ENCODE assay signal across 14 cellular contexts in genomic region chr6:54191460-54191859, GRCh38.
A peak's percentile ranks its signal among the peaks of the same experiment; 100 is the strongest.
DNase-seq lines count a peak whose midpoint lies in the region; ATAC-seq and TF ChIP-seq lines count a peak whose summit lies in the region.
"Had no signal": no experiment of that assay in that cellular context is flagged by ENCODE, and none has a peak within 500 bp of the region (broad histone marks: within the 10 kb centered on the region; RNA-seq: fewer than 3 reads in every experiment).

No MANE protein-coding gene starts in this region.

- TF ChIP-seq CTCF in brain microvascular endothelial cell (IDR thresholded peaks at IDR 0.05; ENCODE audit: low read depth, low read length, missing control alignments) (no peak), GM23338 (conservative IDR thresholded peaks at IDR 0.05; ENCODE audit: low read depth in 2 of 2) (no peak)

- H3K36me3 ChIP-seq in GM23248 (ENCODE audit: low read depth) = no peaks in the 10 kb centered on the region
- no peaks in the 10 kb centered on the region for H3K36me3 ChIP-seq in brain microvascular endothelial cell (replicated peaks)
- H3K36me3 ChIP-seq in mesenchymal stem cell (ENCODE audit: control insufficient read depth in 1 of 2, insufficient read depth in 2 of 2, low read depth in 1 of 2, low read length in 2 of 2) = no peaks in the 10 kb centered on the region
- no peaks in the 10 kb centered on the region for H3K36me3 ChIP-seq in GM23338 (ENCODE audit: insufficient read depth)

- no peak overlapping the region for H4K8ac ChIP-seq in mesenchymal stem cell (ENCODE audit: low read length)

- H3F3A ChIP-seq in GM23248 (ENCODE audit: insufficient read depth) (no peaks in the 10 kb centered on the region), GM23338 (replicated peaks; ENCODE audit: low read depth) (no peaks in the 10 kb centered on the region)

- H3K27ac ChIP-seq in GM23248 (no peak overlapping the region), brain microvascular endothelial cell (no peak overlapping the region), mesenchymal stem cell (ENCODE audit: low read length, poor library complexity, severe bottlenecking) (no peak overlapping the region), GM23338 (ENCODE audit: low read depth) (no peak overlapping the region)
- H3K27ac ChIP-seq: left ventricle myocardium inferior had no signal

- H4K91ac ChIP-seq in mesenchymal stem cell (ENCODE audit: low read length) = no peak overlapping the region

- no peak overlapping the region for H3K23ac ChIP-seq in mesenchymal stem cell (ENCODE audit: low read length in 2 of 2)

- no peak overlapping the region for H3K4ac ChIP-seq in mesenchymal stem cell (ENCODE audit: low read depth in 1 of 2, low read length in 2 of 2)

- H2BK5ac ChIP-seq in mesenchymal stem cell (ENCODE audit: low read depth, low read length, poor library complexity, severe bottlenecking) = no peak overlapping the region

- H3K9ac ChIP-seq in GM23248 = no peak overlapping the region
- peak overlapping the region; percentile 60 for H3K9ac ChIP-seq in mesenchymal stem cell (ENCODE audit: low read length)

- H3K9me3 ChIP-seq in GM23248 (ENCODE audit: low read depth) = no peaks in the 10 kb centered on the region
- no peaks in the 10 kb centered on the region for H3K9me3 ChIP-seq in mesenchymal stem cell (ENCODE audit: control insufficient read depth, low read length)
- H3K9me3 ChIP-seq: left ventricle myocardium inferior had no signal

- H2AFZ ChIP-seq in GM23248 (no peak overlapping the region), mesenchymal stem cell (ENCODE audit: low read depth, low read length) (no peak overlapping the region), GM23338 (no peak overlapping the region)

- H3K4me1 ChIP-seq in GM23248 (ENCODE audit: insufficient read depth) = 0 out of 2 replicates have a peak, but pooled peaks cover 3% of the 10 kb centered on the region
- H3K4me1 ChIP-seq in mesenchymal stem cell (ENCODE audit: control insufficient read depth, insufficient read depth, low read depth, low read length) = no peaks in the 10 kb centered on the region
- peaks cover 11% of the 10 kb centered on the region; the same call in 1 of the 2 replicates for H3K4me1 ChIP-seq in GM23338 (ENCODE audit: insufficient read depth)

- H3K4me2 ChIP-seq in GM23248 (ENCODE audit: unreplicated experiment) = no peak overlapping the region
- no peak overlapping the region for H3K4me2 ChIP-seq in mesenchymal stem cell (ENCODE audit: low read length, poor library complexity, severe bottlenecking)
- H3K4me2 ChIP-seq in GM23338 = no peak overlapping the region

- no peaks in the 10 kb centered on the region for H3K79me1 ChIP-seq in mesenchymal stem cell (replicated peaks; ENCODE audit: low read length, poor library complexity, severe bottlenecking)

- in situ Hi-C loops in GM23248 (cut with MboI) (no loop called here), brain microvascular endothelial cell (cut with HindIII; ENCODE audit: low pct_ligation_motif_present, low sequenced_read_pairs) (no loop called here)

- H2AK5ac ChIP-seq in mesenchymal stem cell (ENCODE audit: low read length, severe bottlenecking) = no peak overlapping the region

- ATAC-seq in HG03521 (IDR thresholded peaks at IDR 0.05; ENCODE audit: unreplicated experiment) (no peak), GM19467 (IDR thresholded peaks at IDR 0.05; ENCODE audit: unreplicated experiment) (no peak), GM23338 (no peak)
- ATAC-seq: activated CD4-positive, CD25-positive, alpha-beta regulatory T cell treated with anti-CD3 and anti-CD28 coated beads, Interleukin-2, amount 50 U/mL, for 24 hours had no signal

- no peak overlapping the region for H3K27ac Mint-ChIP-seq in GM23338
- H3K27ac Mint-ChIP-seq: H9 had no signal

- H3K18ac ChIP-seq in mesenchymal stem cell (ENCODE audit: low read depth in 1 of 2, low read length in 2 of 2) = no peak overlapping the region

- WGBS in GM23248 (ENCODE audit: low coverage in 1 of 2, low lambda C conversion rate in 2 of 2, missing lambda C conversion rate in 2 of 2), 2 experiments = 59 to 62% methylated on average over 2 of the region's 2 CpGs
- WGBS in mesenchymal stem cell = 93% methylated on average over 2 of the region's 2 CpGs

- H3K4me3 ChIP-seq in GM23248 (no peak overlapping the region), brain microvascular endothelial cell (ENCODE audit: low read depth, low read length) (no peak overlapping the region), mesenchymal stem cell (ENCODE audit: insufficient read depth in 1 of 2, low read depth in 1 of 2, low read length in 2 of 2) (no peak overlapping the region), GM23338 (no peak overlapping the region)
- H3K4me3 ChIP-seq: left ventricle myocardium inferior had no signal

- no peaks in the 10 kb centered on the region for H3K27me3 Mint-ChIP-seq in GM23338 (ENCODE audit: insufficient read depth, low read depth, poor library complexity)

- peaks cover 15% of the 10 kb centered on the region for H3K4me1 Mint-ChIP-seq in GM23338

- no peak overlapping the region for H2BK12ac ChIP-seq in mesenchymal stem cell (ENCODE audit: low read length in 2 of 2)

- H3K4me3 Mint-ChIP-seq in GM23338 = no peak overlapping the region
- H3K4me3 Mint-ChIP-seq: H9 had no signal

- H3K9me3 Mint-ChIP-seq in GM23338 = no peaks in the 10 kb centered on the region
- H3K9me3 Mint-ChIP-seq: H9 had no signal

- H3K27me3 ChIP-seq in GM23248 (replicated peaks; ENCODE audit: insufficient read depth) (no peaks in the 10 kb centered on the region), brain microvascular endothelial cell (replicated peaks) (no peaks in the 10 kb centered on the region), mesenchymal stem cell (ENCODE audit: control insufficient read depth in 1 of 2, insufficient read depth in 1 of 2, low read length in 2 of 2) (no peaks in the 10 kb centered on the region), GM23338 (ENCODE audit: insufficient read depth) (no peaks in the 10 kb centered on the region)

- H3K79me2 ChIP-seq in GM23248 (ENCODE audit: insufficient read depth) = no peaks in the 10 kb centered on the region
- no peaks in the 10 kb centered on the region for H3K79me2 ChIP-seq in GM23338 (replicated peaks; ENCODE audit: insufficient read depth)

- peak; percentile 32 for DNase-seq in GM23248
- peak; percentile 37 for DNase-seq in NCI-H226
- DNase-seq in brain microvascular endothelial cell = peak; percentile 68
- peak; percentile 71 for DNase-seq in mesenchymal stem cell
- DNase-seq in effector CD8-positive, alpha-beta T cell (lab: John Stamatoyannopoulos, UW) = no peak
- no peak for DNase-seq in GM23338 (ENCODE audit: low spot score)
- DNase-seq: central memory CD4-positive, alpha-beta T cell; H9; left ventricle myocardium inferior; NCI-H187 treated with DMSO at 0.1 percent for 48 hours; stimulated activated CD4-positive, alpha-beta T cell treated with anti-CD3 and anti-CD28 coated beads, Interleukin-4, amount 100 ng/mL, for 4 hours had no signal

- H2BK120ac ChIP-seq in mesenchymal stem cell (ENCODE audit: low read depth, low read length) = no peak overlapping the region

- H2BK15ac ChIP-seq in mesenchymal stem cell (ENCODE audit: low read depth, poor library complexity, severe bottlenecking) = no peak overlapping the region

- H3K14ac ChIP-seq in mesenchymal stem cell (ENCODE audit: low read length in 2 of 2) = no peak overlapping the region

- H4K20me1 ChIP-seq in GM23248 (ENCODE audit: insufficient read depth) (no peaks in the 10 kb centered on the region), GM23338 (replicated peaks; ENCODE audit: insufficient read depth) (no peaks in the 10 kb centered on the region)

- no peaks in the 10 kb centered on the region for H3K9me2 ChIP-seq in GM23248 (ENCODE audit: insufficient read depth)
- no peaks in the 10 kb centered on the region for H3K9me2 ChIP-seq in GM23338 (ENCODE audit: insufficient read depth)

- H3K36me3 Mint-ChIP-seq in GM23338 (ENCODE audit: low read depth) = no peaks in the 10 kb centered on the region

TF ChIP-seq in GM23338, 12 proteins besides CTCF, POLR2A, EP300 and RAD21:
- TF ChIP-seq EZH2phosphoT487 (IDR thresholded peaks at IDR 0.05; ENCODE audit: unreplicated experiment) = no peak
- TF ChIP-seq ZNF331 (CRISPR knock-in tag; IDR thresholded peaks at IDR 0.05; ENCODE audit: low read depth) = no peak
- TF ChIP-seq POLR2AphosphoS5 (IDR thresholded peaks at IDR 0.05; ENCODE audit: low read depth) = no peak
- no peak for TF ChIP-seq ETS1 (IDR thresholded peaks at IDR 0.05)
- no peak for TF ChIP-seq STAT1 (IDR thresholded peaks at IDR 0.05; ENCODE audit: unreplicated experiment)

Comparison
In these comparisons a context has a peak if more than half of its experiments do, and no peak if none do; other contexts are left out.
1. DNase-seq: peak in GM23248 (single experiment), NCI-H226 (single experiment), brain microvascular endothelial cell (single experiment) and mesenchymal stem cell (single experiment); none in effector CD8-positive, alpha-beta T cell (single experiment) and GM23338 (single experiment).